ENCODE assay signal across 11 cellular contexts in genomic region chr3:172179680-172180399, GRCh38.
DNase-seq lines count a peak whose midpoint lies in the region; ATAC-seq and TF ChIP-seq lines count a peak whose summit lies in the region.
"Had no signal": no experiment of that assay in that cellular context is flagged by ENCODE, and none has a peak within 500 bp of the region (broad histone marks: within the 10 kb centered on the region; RNA-seq: fewer than 3 reads in every experiment).

No MANE protein-coding gene starts in this region.

- ATAC-seq in GM18867 (IDR thresholded peaks at IDR 0.05; ENCODE audit: unreplicated experiment): peak; percentile 78
- peak; percentile 68 for ATAC-seq in HG02870 (IDR thresholded peaks at IDR 0.05; ENCODE audit: unreplicated experiment)
- peak; percentile 77 to 83 for ATAC-seq in natural killer cell treated with Interleukin-12 subunit alpha and Interleukin-12 subunit beta and Interleukin-15 and Interleukin-18, amount 100 ng/mL, for 72 hours
- no peak for ATAC-seq in GM18519 (IDR thresholded peaks at IDR 0.05; ENCODE audit: low FRiP score, unreplicated experiment)

- peaks cover 72 to 74% of the 10 kb centered on the region in 2 donors for H3K4me1 Mint-ChIP-seq in natural killer cell treated with Interleukin-12 subunit alpha and Interleukin-12 subunit beta and Interleukin-15 and Interleukin-18, amount 100 ng/mL, for 72 hours (ENCODE audit: low read depth in 2 of 2)
- H3K4me1 Mint-ChIP-seq: naive B cell had no signal

- no peak for TF ChIP-seq CTCF in RWPE1 (conservative IDR thresholded peaks at IDR 0.05; ENCODE audit: low read depth)

- peaks cover 22% of the 10 kb centered on the region for H3K36me3 Mint-ChIP-seq in natural killer cell treated with Interleukin-12 subunit alpha and Interleukin-12 subunit beta and Interleukin-15 and Interleukin-18, amount 100 ng/mL, for 72 hours
- H3K36me3 Mint-ChIP-seq: naive B cell had no signal

- POLR2A ChIA-PET in RWPE1 (lab: Yijun Ruan, JAX; ENCODE audit: low non-redundant PET): no interaction called here

- no peak overlapping the region for H3K27ac ChIP-seq in RWPE1

- H3K9me3 Mint-ChIP-seq in natural killer cell treated with Interleukin-12 subunit alpha and Interleukin-12 subunit beta and Interleukin-15 and Interleukin-18, amount 100 ng/mL, for 72 hours: no peaks in the 10 kb centered on the region
- H3K9me3 Mint-ChIP-seq: stimulated activated naive B cell treated with anti-CD40 and anti-IgM and Interleukin-4, amounts not matched to agents 10 μg/mL and 1 μg/mL and 100 μg/mL, for 72 hours had no signal

- peak overlapping the region; percentile 68 for H3K4me3 Mint-ChIP-seq in natural killer cell treated with Interleukin-12 subunit alpha and Interleukin-12 subunit beta and Interleukin-15 and Interleukin-18, amount 100 ng/mL, for 72 hours
- H3K4me3 Mint-ChIP-seq: naive B cell; stimulated activated naive B cell treated with anti-CD40 and anti-IgM and Interleukin-4, amounts not matched to agents 10 μg/mL and 1 μg/mL and 100 μg/mL, for 72 hours had no signal

- CTCF ChIA-PET in RWPE1 (lab: Yijun Ruan, JAX): no interaction called here

- H3K27me3 Mint-ChIP-seq in natural killer cell treated with Interleukin-12 subunit alpha and Interleukin-12 subunit beta and Interleukin-15 and Interleukin-18, amount 100 ng/mL, for 72 hours: no peaks in the 10 kb centered on the region
- H3K27me3 Mint-ChIP-seq: naive B cell; stimulated activated naive B cell treated with anti-CD40 and anti-IgM and Interleukin-4, amounts not matched to agents 10 μg/mL and 1 μg/mL and 100 μg/mL, for 72 hours had no signal

- peak; percentile 10 for DNase-seq in RWPE1 (ENCODE audit: low spot score)
- DNase-seq in natural killer cell treated with Interleukin-12 subunit alpha and Interleukin-12 subunit beta and Interleukin-15 and Interleukin-18, amount 100 ng/mL, for 72 hours (ENCODE audit: low spot score): no peak
- DNase-seq in GDM1 (lab: John Stamatoyannopoulos, UW): no peak
- no peak for DNase-seq in activated T-cell treated with anti-CD3 and anti-CD28 coated beads for 4 hours
- no peak for DNase-seq in activated CD4-positive, alpha-beta T cell treated with anti-CD3 and anti-CD28 coated beads, Interleukin-2, amount 50 U/mL, for 48 hours
- DNase-seq: naive B cell; NCI-H2171 treated with DMSO at 0.1 percent for 48 hours; stimulated activated naive B cell treated with anti-CD40 and anti-IgM and Interleukin-4, amounts not matched to agents 10 μg/mL and 1 μg/mL and 100 μg/mL, for 72 hours had no signal

- peak overlapping the region; percentile 69 to 91 for H3K27ac Mint-ChIP-seq in natural killer cell treated with Interleukin-12 subunit alpha and Interleukin-12 subunit beta and Interleukin-15 and Interleukin-18, amount 100 ng/mL, for 72 hours
- H3K27ac Mint-ChIP-seq: naive B cell; stimulated activated naive B cell treated with anti-CD40 and anti-IgM and Interleukin-4, amounts not matched to agents 10 μg/mL and 1 μg/mL and 100 μg/mL, for 72 hours had no signal
